ENCODE assay signal across 8 cellular contexts in genomic region chr2:32010280-32010669, GRCh38. TPM values are rescaled to one million over a fixed set of nuclear protein-coding genes. Genes with fewer than 3 reads are reported as not detected.
DNase-seq lines count a peak whose midpoint lies in the region; ATAC-seq and TF ChIP-seq lines count a peak whose summit lies in the region.
"Not testable (repeated sequence)": the region's sequence is repeated elsewhere in the genome, so short reads cannot be mapped to it uniquely, and the experiment has no call there.

No MANE protein-coding gene starts in this region.

- intact Hi-C loops in sciatic nerve (cut with DNase I) = not testable (repeated sequence)

- H3K4me3 ChIP-seq in WI38 (ENCODE audit: low read depth, low read length) = peak overlapping the region; percentile 77
- peak overlapping the region; percentile 58 for H3K4me3 ChIP-seq in astrocyte of the spinal cord (ENCODE audit: low read depth, low read length)

- DNase-seq in NCI-H1417 (lab: John Stamatoyannopoulos, UW) (peak in 2 of 3 experiments; percentile 54 to 70), astrocyte of the spinal cord (ENCODE audit: low read depth, low spot score) (peak; percentile 44), hepatic stellate cell (ENCODE audit: low spot score) (peak; percentile 7), sciatic nerve (ENCODE audit: low spot score) (peak; percentile 72), ureter (ENCODE audit: low spot score) (peak; percentile 65)

- not testable (repeated sequence) for TF ChIP-seq CTCF in WI38 (IDR thresholded peaks at IDR 0.05; ENCODE audit: low read depth, low read length); astrocyte of the spinal cord (IDR thresholded peaks at IDR 0.05; ENCODE audit: low read depth, low read length)

- peak; percentile 12 for ATAC-seq in GM18519 (IDR thresholded peaks at IDR 0.05; ENCODE audit: low FRiP score, unreplicated experiment)
- ATAC-seq in HG02840 (IDR thresholded peaks at IDR 0.05; ENCODE audit: low FRiP score, unreplicated experiment) = peak; percentile 56
- ATAC-seq in sciatic nerve = peak; percentile 85

- in situ Hi-C loops in astrocyte of the spinal cord (cut with HindIII; ENCODE audit: low sequenced_read_pairs) = not testable (repeated sequence)

RNA-seq across cellular contexts. Expression of gene MEMO1, which starts 0.5 kb away (rescaled TPM):
- total RNA-seq in sciatic nerve (32.9 TPM), ureter (58.0 TPM)

RNA-seq across cellular contexts. Expression of gene DPY30, which starts 29.3 kb away (rescaled TPM):
- 45.4 TPM for total RNA-seq in sciatic nerve
- 45.7 TPM for total RNA-seq in ureter

RNA-seq across cellular contexts. Expression of gene SPAST, which starts 53.1 kb away (rescaled TPM):
- total RNA-seq in sciatic nerve (21.2 TPM), ureter (19.2 TPM)

Comparison
In these comparisons a context has a peak if more than half of its experiments do, and no peak if none do; other contexts are left out.
1. Peak in every context shown above with its lines: DNase-seq, ATAC-seq and H3K4me3 ChIP-seq.
2. ATAC-seq: peak in every context shown above with its lines; median percentile 85 in sciatic nerve; 56 in HG02840; 12 in GM18519.
3. DNase-seq: peak in every context shown above with its lines; median percentile 72 in sciatic nerve; 65 in ureter; 62 in NCI-H1417; 44 in astrocyte of the spinal cord; 7 in hepatic stellate cell.